Comparison of ENCODE assay signal across 8 cellular contexts in genomic region chr3:63912768-63913588, GRCh38. TPM values are rescaled to one million over a fixed set of nuclear protein-coding genes. Genes with fewer than 3 reads are reported as not detected.
A peak's percentile ranks its signal among the peaks of the same experiment; 100 is the strongest.
DNase-seq lines count a peak whose midpoint lies in the region.

No MANE protein-coding gene starts in this region.

- H3K4me2 ChIP-seq in mesendoderm (ENCODE audit: low read length) = peak overlapping the region; percentile 95

- H3K27me3 ChIP-seq in HUES6 (ENCODE audit: control insufficient read depth, insufficient read depth, low read length) (0 out of 2 replicates have a peak, but pooled peaks cover 3% of the 10 kb centered on the region), mesendoderm (ENCODE audit: insufficient read depth, low read length, poor library complexity) (no peaks in the 10 kb centered on the region)

- no peaks in the 10 kb centered on the region for H3K9me3 ChIP-seq in HUES6 (ENCODE audit: control insufficient read depth, insufficient read depth, low read depth, low read length)

- H3K9ac ChIP-seq in HUES6 (ENCODE audit: low read length) (peak overlapping the region; percentile 78), mesendoderm (ENCODE audit: low read length) (peak overlapping the region; percentile 83)

- H3K79me1 ChIP-seq in mesendoderm (ENCODE audit: low read length) = peaks cover 4% of the 10 kb centered on the region

- H3K27ac Mint-ChIP-seq in activated CD4-positive, alpha-beta T cell treated with anti-CD3 and anti-CD28 coated beads, Interleukin-2, amount 10 ng/mL, durations not matched to agents 24 days and 14 days = peak overlapping the region; percentile 93

- H3K79me2 ChIP-seq in mesendoderm (ENCODE audit: control insufficient read depth, insufficient read depth, low read length) = no peaks in the 10 kb centered on the region

- H3K27ac ChIP-seq in HUES6 (ENCODE audit: low read depth, low read length) = no peak overlapping the region
- H3K27ac ChIP-seq in mesendoderm (ENCODE audit: low read depth, low read length) = peak overlapping the region; percentile 98

- H3K23ac ChIP-seq in mesendoderm (ENCODE audit: low read length) = no peak overlapping the region

- H3K36me3 ChIP-seq in HUES6 (ENCODE audit: control insufficient read depth, insufficient read depth, low read length) (peaks cover 20% of the 10 kb centered on the region; the same call in 1 of the 2 replicates), mesendoderm (ENCODE audit: control insufficient read depth, insufficient read depth, low read length) (no peaks in the 10 kb centered on the region)

- intact Hi-C loops in activated CD4-positive, alpha-beta T cell treated with anti-CD3 and anti-CD28 coated beads, Interleukin-2, amount 10 ng/mL, durations not matched to agents 24 days and 14 days (cut with micrococcal nuclease) = loop anchor here (1.0 kb wide), 1 partner anchor 110 kb away; the partner anchor contains the start of gene PSMD6

- H3K27me3 Mint-ChIP-seq in activated CD4-positive, alpha-beta T cell treated with anti-CD3 and anti-CD28 coated beads, Interleukin-2, amount 10 ng/mL, durations not matched to agents 24 days and 14 days = no peaks in the 10 kb centered on the region

- peaks cover 47% of the 10 kb centered on the region for H3K4me1 Mint-ChIP-seq in activated CD4-positive, alpha-beta T cell treated with anti-CD3 and anti-CD28 coated beads, Interleukin-2, amount 10 ng/mL, durations not matched to agents 24 days and 14 days

- H2BK5ac ChIP-seq in mesendoderm (ENCODE audit: low read length) = no peak overlapping the region

- peak overlapping the region; percentile 41 for H3K4ac ChIP-seq in mesendoderm (ENCODE audit: low read depth, low read length)

- H3K4me1 ChIP-seq in HUES6 (ENCODE audit: control insufficient read depth, insufficient read depth, low read length) (peaks cover 11% of the 10 kb centered on the region), mesendoderm (ENCODE audit: control insufficient read depth, low read depth, low read length) (no peaks in the 10 kb centered on the region)

- H3K36me3 Mint-ChIP-seq in activated CD4-positive, alpha-beta T cell treated with anti-CD3 and anti-CD28 coated beads, Interleukin-2, amount 10 ng/mL, durations not matched to agents 24 days and 14 days (ENCODE audit: low read depth) = peaks cover 37% of the 10 kb centered on the region

- no peak overlapping the region for H4K5ac ChIP-seq in mesendoderm (ENCODE audit: low read length)

- DNase-seq in A172 (ENCODE audit: low spot score) = peak; percentile 18
- DNase-seq in GM19238 (ENCODE audit: insufficient read length, low spot score) = peak; percentile 27
- DNase-seq in activated CD4-positive, alpha-beta T cell treated with anti-CD3 and anti-CD28 coated beads, Interleukin-2, amount 10 ng/mL, durations not matched to agents 24 days and 14 days = peak; percentile 82
- peak; percentile 57 for DNase-seq in ecto neural progenitor cell (ENCODE audit: low spot score)
- peak; percentile 70 for DNase-seq in mesendoderm
- peak; percentile 28 to 31 for DNase-seq in stimulated activated CD8-positive, alpha-beta memory T cell treated with anti-CD3 and anti-CD28 coated beads, Interleukin-15, amount 100 ng/mL, for 4 hours (ENCODE audit: low read depth in 2 of 2)
- DNase-seq in DMS79 treated with DMSO at 0.1 percent for 48 hours (lab: John Stamatoyannopoulos, UW) = no peak

- H3K56ac ChIP-seq in mesendoderm (ENCODE audit: low read length) = peak overlapping the region; percentile 93

- H2BK120ac ChIP-seq in mesendoderm (ENCODE audit: low read depth, low read length) = no peak overlapping the region

- H3K9me3 Mint-ChIP-seq in activated CD4-positive, alpha-beta T cell treated with anti-CD3 and anti-CD28 coated beads, Interleukin-2, amount 10 ng/mL, durations not matched to agents 24 days and 14 days = no peaks in the 10 kb centered on the region

- H3K18ac ChIP-seq in mesendoderm (ENCODE audit: low read length) = peak overlapping the region; percentile 98

- no peak overlapping the region for H2BK15ac ChIP-seq in mesendoderm (replicated peaks; ENCODE audit: low read depth)

- no peak overlapping the region for H2AK5ac ChIP-seq in mesendoderm (ENCODE audit: low read length)

- peak overlapping the region; percentile 80 for H3K4me3 ChIP-seq in HUES6 (ENCODE audit: low read depth, low read length)
- peak overlapping the region; percentile 71 for H3K4me3 ChIP-seq in mesendoderm (ENCODE audit: low read length)

- H3K4me3 Mint-ChIP-seq in activated CD4-positive, alpha-beta T cell treated with anti-CD3 and anti-CD28 coated beads, Interleukin-2, amount 10 ng/mL, durations not matched to agents 24 days and 14 days = peak overlapping the region; percentile 92

- no CpG with 5 or more reads among the region's 46 CpGs for WGBS in mesendoderm (ENCODE audit: extremely low coverage, insufficient coverage, low lambda C conversion rate)

- no peak overlapping the region for H4K8ac ChIP-seq in mesendoderm (ENCODE audit: low read depth, low read length)

RNA-seq across cellular contexts. Expression of gene SCAANT1, which starts 0.8 kb away (rescaled TPM):
- not detected in 2 replicates for total RNA-seq in A172 (2014; rRNA removed; shearing (Covaris generic))
- total RNA-seq in activated CD4-positive, alpha-beta T cell treated with anti-CD3 and anti-CD28 coated beads, Interleukin-2, amount 10 ng/mL, durations not matched to agents 24 days and 14 days = not detected in 2 replicates
- polyA plus RNA-seq in mesendoderm (2013, experiment 1 of 2) = 0.98 TPM
- 0.62 TPM for polyA plus RNA-seq in mesendoderm (2013, experiment 2 of 2)

RNA-seq across cellular contexts. Expression of gene ATXN7, which starts 49.3 kb away (rescaled TPM):
- total RNA-seq in A172 (2014; rRNA removed; shearing (Covaris generic)) = 7.4 and 7.7 TPM in 2 replicates
- total RNA-seq in activated CD4-positive, alpha-beta T cell treated with anti-CD3 and anti-CD28 coated beads, Interleukin-2, amount 10 ng/mL, durations not matched to agents 24 days and 14 days = 37.8 and 39.6 TPM in 2 replicates
- 12.2 TPM for polyA plus RNA-seq in mesendoderm (2013, experiment 1 of 2)
- polyA plus RNA-seq in mesendoderm (2013, experiment 2 of 2) = 13.6 TPM

RNA-seq across cellular contexts. Expression of gene THOC7, which starts 49.4 kb away (rescaled TPM):
- 104 and 130 TPM in 2 replicates for total RNA-seq in A172 (2014; rRNA removed; shearing (Covaris generic))
- 106 and 109 TPM in 2 replicates for total RNA-seq in activated CD4-positive, alpha-beta T cell treated with anti-CD3 and anti-CD28 coated beads, Interleukin-2, amount 10 ng/mL, durations not matched to agents 24 days and 14 days
- polyA plus RNA-seq in mesendoderm (2013, experiment 1 of 2) = 91.4 TPM
- 90.4 TPM for polyA plus RNA-seq in mesendoderm (2013, experiment 2 of 2)
